1 cellular context compared by ENCODE assay signal in the genomic region with DNA sequence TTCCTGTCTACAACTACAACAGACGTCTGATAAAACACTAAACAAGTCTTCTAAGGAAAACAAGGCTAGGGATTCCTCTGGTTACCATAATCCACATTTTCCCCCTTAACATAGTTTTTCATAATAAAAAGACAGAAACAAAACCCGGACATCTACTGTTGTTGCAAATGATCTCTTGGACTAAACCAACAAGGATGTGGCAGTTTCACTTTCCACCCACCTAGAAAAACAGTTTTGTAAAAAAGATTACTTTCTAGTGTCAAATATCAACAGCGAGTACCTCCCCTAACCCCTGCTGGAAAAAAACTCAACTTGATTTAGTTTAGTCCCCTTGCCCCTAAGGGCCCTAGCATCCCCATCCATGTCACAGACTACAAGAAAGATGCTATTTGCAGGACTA.
TF ChIP-seq lines count a peak whose summit lies in the region.

No MANE protein-coding gene starts in this region.

TF ChIP-seq in GM23338, 12 proteins besides CTCF, POLR2A, EP300 and RAD21:
- no peak for TF ChIP-seq REST (IDR thresholded peaks at IDR 0.05; ENCODE audit: unreplicated experiment)
- TF ChIP-seq ZNF331 (CRISPR knock-in tag; IDR thresholded peaks at IDR 0.05; ENCODE audit: low read depth): no peak
- TF ChIP-seq, protein P1, sequence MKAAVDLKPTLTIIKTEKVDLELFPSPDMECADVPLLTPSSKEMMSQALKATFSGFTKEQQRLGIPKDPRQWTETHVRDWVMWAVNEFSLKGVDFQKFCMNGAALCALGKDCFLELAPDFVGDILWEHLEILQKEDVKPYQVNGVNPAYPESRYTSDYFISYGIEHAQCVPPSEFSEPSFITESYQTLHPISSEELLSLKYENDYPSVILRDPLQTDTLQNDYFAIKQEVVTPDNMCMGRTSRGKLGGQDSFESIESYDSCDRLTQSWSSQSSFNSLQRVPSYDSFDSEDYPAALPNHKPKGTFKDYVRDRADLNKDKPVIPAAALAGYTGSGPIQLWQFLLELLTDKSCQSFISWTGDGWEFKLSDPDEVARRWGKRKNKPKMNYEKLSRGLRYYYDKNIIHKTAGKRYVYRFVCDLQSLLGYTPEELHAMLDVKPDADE (IDR thresholded peaks at IDR 0.05): no peak
- no peak for TF ChIP-seq ZNF462 (CRISPR knock-in tag; IDR thresholded peaks at IDR 0.05)
- TF ChIP-seq EZH2phosphoT487 (IDR thresholded peaks at IDR 0.05; ENCODE audit: unreplicated experiment): no peak
- TF ChIP-seq JUNB (IDR thresholded peaks at IDR 0.05; ENCODE audit: unreplicated experiment): no peak
- no peak for TF ChIP-seq EZH2 (IDR thresholded peaks at IDR 0.05; ENCODE audit: low read depth, unreplicated experiment)
- TF ChIP-seq NANOG (IDR thresholded peaks at IDR 0.05; ENCODE audit: borderline replicate concordance): no peak
- no peak for TF ChIP-seq POLR2AphosphoS5 (IDR thresholded peaks at IDR 0.05; ENCODE audit: low read depth)
- TF ChIP-seq CREB1 (CRISPR knock-in tag; IDR thresholded peaks at IDR 0.05; ENCODE audit: low read depth): no peak
